Comparison of ENCODE assay signal across 20 cellular contexts in the genomic region with DNA sequence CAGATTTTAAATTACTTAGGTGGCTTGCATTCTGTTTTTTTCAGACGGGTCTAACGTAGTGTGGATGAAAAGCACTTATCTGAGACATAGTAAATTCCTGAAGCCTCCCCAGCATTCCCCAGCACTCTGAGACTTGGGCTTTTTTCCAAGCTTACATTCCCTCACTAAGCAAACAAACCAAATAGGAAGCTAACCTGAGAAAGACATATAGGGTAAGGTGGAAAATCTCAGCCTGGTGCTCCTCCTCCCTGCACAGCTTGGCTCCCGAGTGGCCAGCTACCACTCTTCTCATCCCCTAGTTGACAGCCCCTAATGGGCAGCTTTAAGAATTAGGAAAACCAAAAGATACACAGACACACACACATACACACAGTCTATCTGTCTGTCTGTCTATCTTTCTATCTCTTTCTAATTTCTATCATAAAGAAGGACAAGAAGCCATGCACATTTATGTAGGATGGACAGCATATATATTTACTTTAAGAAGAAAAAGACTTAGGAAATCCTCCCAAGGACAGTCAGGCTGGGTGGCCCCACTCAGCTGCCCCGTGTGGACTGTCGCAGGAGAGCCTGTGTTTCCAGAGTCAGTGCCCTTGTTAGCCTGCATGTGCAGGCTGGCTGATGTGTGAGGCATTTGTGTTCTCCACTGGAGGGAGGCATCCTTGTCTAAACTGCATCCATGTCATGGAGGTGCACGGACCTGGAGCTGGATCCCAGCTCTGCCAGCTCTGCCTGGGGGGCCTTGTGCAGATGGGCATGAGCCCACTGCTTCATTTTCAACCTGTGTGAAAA. TPM values are rescaled to one million over a fixed set of nuclear protein-coding genes. Genes with fewer than 3 reads are reported as not detected.
DNase-seq lines count a peak whose midpoint lies in the region; TF ChIP-seq lines count a peak whose summit lies in the region.
"Had no signal": no experiment of that assay in that cellular context is flagged by ENCODE, and none has a peak within 500 bp of the region (broad histone marks: within the 10 kb centered on the region; RNA-seq: fewer than 3 reads in every experiment).

No MANE protein-coding gene starts in this region.

- H3K36me3 Mint-ChIP-seq in HFFc6 (ENCODE audit: low read depth): peaks cover 8% of the 10 kb centered on the region
- H3K36me3 Mint-ChIP-seq in mesothelial cell of epicardium: peaks cover 15% of the 10 kb centered on the region

- H3K9me3 Mint-ChIP-seq in HFFc6: no peaks in the 10 kb centered on the region
- no peaks in the 10 kb centered on the region for H3K9me3 Mint-ChIP-seq in mesothelial cell of epicardium
- H3K9me3 Mint-ChIP-seq: activated CD4-positive, alpha-beta T cell treated with anti-CD3 and anti-CD28 coated beads, Interleukin-2, amount 10 ng/mL, durations not matched to agents 7 days and 5 days; CD4-positive, alpha-beta T cell; naive thymus-derived CD4-positive, alpha-beta T cell had no signal

- H3K36me3 ChIP-seq in brain microvascular endothelial cell (replicated peaks): no peaks in the 10 kb centered on the region

- H3K4me3 Mint-ChIP-seq in HFFc6 (no peak overlapping the region), mesothelial cell of epicardium (no peak overlapping the region)
- H3K4me3 Mint-ChIP-seq: activated CD4-positive, alpha-beta T cell treated with anti-CD3 and anti-CD28 coated beads, Interleukin-2, amount 10 ng/mL, durations not matched to agents 7 days and 5 days; CD4-positive, alpha-beta T cell; naive thymus-derived CD4-positive, alpha-beta T cell had no signal

- H3K27ac Mint-ChIP-seq in HFFc6: no peak overlapping the region
- peak overlapping the region; percentile 95 for H3K27ac Mint-ChIP-seq in mesothelial cell of epicardium
- H3K27ac Mint-ChIP-seq: activated CD4-positive, alpha-beta T cell treated with anti-CD3 and anti-CD28 coated beads, Interleukin-2, amount 10 ng/mL, durations not matched to agents 7 days and 5 days; CD4-positive, alpha-beta T cell had no signal

- H3K4me1 Mint-ChIP-seq in HFFc6 (ENCODE audit: low read depth) (peaks cover 11% of the 10 kb centered on the region), mesothelial cell of epicardium (peaks cover 44% of the 10 kb centered on the region)

- no peak overlapping the region for H3K4me3 ChIP-seq in brain microvascular endothelial cell (ENCODE audit: low read depth, low read length)
- H3K4me3 ChIP-seq: right atrium auricular region, upper lobe of left lung had no signal

- TF ChIP-seq CTCF in HFFc6 (IDR thresholded peaks at IDR 0.05): no peak
- no peak for TF ChIP-seq CTCF in brain microvascular endothelial cell (IDR thresholded peaks at IDR 0.05; ENCODE audit: low read depth, low read length, missing control alignments)
- TF ChIP-seq CTCF in mesothelial cell of epicardium (IDR thresholded peaks at IDR 0.05; ENCODE audit: unreplicated experiment): no peak

- DNase-seq in AG08395 (ENCODE audit: low spot score) (peak; percentile 22), HFFc6 (peak; percentile 22), brain microvascular endothelial cell (peak; percentile 25), mesothelial cell of epicardium (ENCODE audit: low spot score in 2 of 2, unreplicated experiment in 2 of 2) (no peak), GM19238 (ENCODE audit: insufficient read length, low spot score) (no peak), NCI-H2107 treated with DMSO at 0.1 percent for 48 hours (lab: John Stamatoyannopoulos, UW; ENCODE audit: unreplicated experiment) (no peak), ecto neural progenitor cell (ENCODE audit: low spot score) (no peak), NCI-H1417 (lab: John Stamatoyannopoulos, UW) (no peak)
- DNase-seq: activated CD4-positive, alpha-beta T cell treated with anti-CD3 and anti-CD28 coated beads, Interleukin-2, amount 10 ng/mL, durations not matched to agents 7 days and 5 days; CD4-positive, alpha-beta T cell; central memory CD4-positive, alpha-beta T cell; GF-D8; head of caudate nucleus; naive thymus-derived CD4-positive, alpha-beta T cell; NCI-H2081; NCI-H82; T-helper 9 cell; upper lobe of left lung had no signal

- no peaks in the 10 kb centered on the region for H3K27me3 ChIP-seq in brain microvascular endothelial cell (replicated peaks)
- H3K27me3 ChIP-seq: right atrium auricular region, upper lobe of left lung had no signal

- H3K27me3 Mint-ChIP-seq in HFFc6 (ENCODE audit: insufficient read depth): no peaks in the 10 kb centered on the region; the same call in none of the 2 replicates
- no peaks in the 10 kb centered on the region for H3K27me3 Mint-ChIP-seq in mesothelial cell of epicardium (ENCODE audit: low read depth)
- H3K27me3 Mint-ChIP-seq: activated CD4-positive, alpha-beta T cell treated with anti-CD3 and anti-CD28 coated beads, Interleukin-2, amount 10 ng/mL, durations not matched to agents 7 days and 5 days; CD4-positive, alpha-beta T cell; naive thymus-derived CD4-positive, alpha-beta T cell had no signal

- no peak overlapping the region for H3K27ac ChIP-seq in brain microvascular endothelial cell
- H3K27ac ChIP-seq: HL-60, right atrium auricular region, upper lobe of left lung had no signal

- in situ Hi-C loops in brain microvascular endothelial cell (cut with HindIII; ENCODE audit: low pct_ligation_motif_present, low sequenced_read_pairs): no loop called here

RNA-seq across cellular contexts. Expression of a gene that starts 8.2 kb away (rescaled TPM):
- total RNA-seq in HFFc6 (2021; fragmentation: NEBNext Ultra II Directional; extraction: Animal tissue kit (Norgen Biotek cat#: 25700)): 1 to 10 TPM; 6.3 to 10.0 (median 8.5) TPM
- total RNA-seq in mesothelial cell of epicardium: 24.9 to 27.5 TPM (median 26.5 TPM) in 3 replicates

RNA-seq across cellular contexts. Expression of a gene that starts 19.5 kb away (rescaled TPM):
- total RNA-seq in HFFc6 (2021; fragmentation: NEBNext Ultra II Directional; extraction: Animal tissue kit (Norgen Biotek cat#: 25700)): 1 to 10 TPM in 4 of 6 experiments, under 1 TPM in 2; 0.71 to 1.8 (median 1.3) TPM
- total RNA-seq in mesothelial cell of epicardium: 10.1 to 12.5 TPM (median 12.5 TPM) in 3 replicates

RNA-seq across cellular contexts. Expression of a gene that starts 33.5 kb away (rescaled TPM):
- 10 to 100 TPM; 14.7 to 16.3 (median 15.3) TPM for total RNA-seq in HFFc6 (2021; fragmentation: NEBNext Ultra II Directional; extraction: Animal tissue kit (Norgen Biotek cat#: 25700))
- total RNA-seq in mesothelial cell of epicardium: 15.9 to 17.6 TPM (median 17.4 TPM) in 3 replicates

RNA-seq across cellular contexts. Expression of a gene that starts 45.6 kb away (rescaled TPM):
- 10 to 100 TPM; 11.6 to 13.7 (median 12.7) TPM for total RNA-seq in HFFc6 (2021; fragmentation: NEBNext Ultra II Directional; extraction: Animal tissue kit (Norgen Biotek cat#: 25700))
- total RNA-seq in mesothelial cell of epicardium: 98.6 to 103 TPM (median 102 TPM) in 3 replicates

Comparison
In these comparisons a context has a peak if more than half of its experiments do, and no peak if none do; other contexts are left out.
1. DNase-seq: peak in AG08395 (single experiment), HFFc6 (single experiment) and brain microvascular endothelial cell (single experiment); none in mesothelial cell of epicardium (0 of 2), GM19238 (single experiment), NCI-H2107 treated with DMSO at 0.1 percent for 48 hours (single experiment), ecto neural progenitor cell (single experiment) and NCI-H1417 (0 of 3).